ENCODE assay signal across 8 cellular contexts in the genomic region with DNA sequence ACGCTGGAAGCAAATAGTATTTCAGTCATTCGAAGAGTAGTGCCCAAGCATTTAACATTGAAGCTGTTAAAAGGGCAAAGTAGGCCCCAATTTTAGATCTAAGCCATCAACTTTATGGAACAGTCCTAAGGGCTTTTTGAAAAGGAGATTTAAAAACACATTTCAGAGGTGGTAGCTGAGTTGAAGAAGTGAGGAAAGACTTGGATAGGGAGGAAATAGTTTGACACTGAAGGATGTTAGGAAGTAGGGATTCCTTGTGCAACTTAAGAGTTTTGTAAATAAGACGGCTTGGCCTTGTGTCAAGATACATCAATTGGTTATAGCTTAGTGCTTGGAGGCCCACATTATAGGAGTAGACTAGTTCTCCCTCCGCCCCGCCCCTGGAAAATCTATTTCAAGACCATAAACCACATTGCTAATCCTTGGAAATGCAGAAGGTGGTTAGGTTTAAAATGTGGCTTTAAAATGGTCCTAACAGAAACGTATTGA. TPM values are rescaled to one million over a fixed set of nuclear protein-coding genes. Genes with fewer than 3 reads are reported as not detected.
A peak's percentile ranks its signal among the peaks of the same experiment; 100 is the strongest.
DNase-seq lines count a peak whose midpoint lies in the region; ATAC-seq and TF ChIP-seq lines count a peak whose summit lies in the region.

No MANE protein-coding gene starts in this region.

- TF ChIP-seq CTCF in AG09309 (IDR thresholded peaks at IDR 0.05; ENCODE audit: control insufficient read depth, insufficient read depth, low read depth, low read length, missing control alignments), result no peak
- no peak for TF ChIP-seq CTCF in GM20000 (IDR thresholded peaks at IDR 0.05; ENCODE audit: extremely low read depth, missing control alignments)
- no peak for TF ChIP-seq CTCF in OCI-LY3 (IDR thresholded peaks at IDR 0.05; ENCODE audit: low read depth, low read length)
- no peak for TF ChIP-seq CTCF in colonic mucosa (IDR thresholded peaks at IDR 0.05)

- H3K36me3 ChIP-seq in OCI-LY3 (replicated peaks; ENCODE audit: low read depth, low read length), result peaks cover 32% of the 10 kb centered on the region
- H3K36me3 ChIP-seq in colonic mucosa, result peaks cover 13% of the 10 kb centered on the region
- peaks cover 19 to 25% of the 10 kb centered on the region in 2 donors for H3K36me3 ChIP-seq in mucosa of rectum (ENCODE audit: control insufficient read depth in 2 of 2, insufficient read depth in 2 of 2, low read length in 2 of 2)

- peak overlapping the region; percentile 91 for H3K4me2 ChIP-seq in OCI-LY3 (ENCODE audit: low read length)

- no peak for DNase-seq in AG09309 (ENCODE audit: low read depth)
- peak; percentile 17 for DNase-seq in GM20000 (ENCODE audit: low spot score)
- DNase-seq in colonic mucosa, result peak; percentile 62
- DNase-seq in NK-92 treated with Interleukin-12 subunit alpha and Interleukin-12 subunit beta, amount 100 ng/mL, for 24 hours (lab: John Stamatoyannopoulos, UW), result no peak

- H3K9me3 ChIP-seq in OCI-LY3 (ENCODE audit: insufficient read depth, low read length) (no peaks in the 10 kb centered on the region), colonic mucosa (no peaks in the 10 kb centered on the region), mucosa of rectum (ENCODE audit: control insufficient read depth in 2 of 2, low read length in 2 of 2) (no peaks in the 10 kb centered on the region)

- H3K79me2 ChIP-seq in OCI-LY3 (ENCODE audit: low read length), result peaks cover 53% of the 10 kb centered on the region

- intact Hi-C loops in colonic mucosa (cut with DNase I), result loop anchor here (5.0 kb wide), 1 partner anchor 105 kb away; no protein-coding TSS in a partner anchor

- peak overlapping the region; percentile 45; the same call in 1 of the 2 replicates for H2AFZ ChIP-seq in OCI-LY3 (ENCODE audit: low read depth, low read length)

- H3K4me1 ChIP-seq in OCI-LY3 (ENCODE audit: low read length) (peaks cover 22% of the 10 kb centered on the region), colonic mucosa (no peaks in the 10 kb centered on the region), mucosa of rectum (ENCODE audit: control insufficient read depth in 2 of 2, insufficient read depth in 2 of 2, low read length in 2 of 2) (peaks cover 20 to 21% of the 10 kb centered on the region in 2 donors)

- H3K27ac ChIP-seq in OCI-LY3 (ENCODE audit: low read length) (peak overlapping the region; percentile 85), colonic mucosa (peak overlapping the region; percentile 100), mucosa of rectum (ENCODE audit: low read depth in 2 of 2, low read length in 2 of 2) (peak overlapping the region; percentile 80 to 100)

- ATAC-seq in GM21576 (IDR thresholded peaks at IDR 0.05; ENCODE audit: unreplicated experiment), result no peak
- ATAC-seq in HG02678 (IDR thresholded peaks at IDR 0.05; ENCODE audit: unreplicated experiment), result no peak

- H3K27me3 ChIP-seq in OCI-LY3 (ENCODE audit: low read depth, low read length), result no peaks in the 10 kb centered on the region
- no peaks in the 10 kb centered on the region for H3K27me3 ChIP-seq in colonic mucosa
- no peaks in the 10 kb centered on the region for H3K27me3 ChIP-seq in mucosa of rectum (ENCODE audit: control insufficient read depth in 2 of 2, insufficient read depth in 2 of 2, low read length in 2 of 2)

- peaks cover 23% of the 10 kb centered on the region for H4K20me1 ChIP-seq in OCI-LY3 (ENCODE audit: insufficient read depth, low read length)

- H3K4me3 ChIP-seq in AG09309 (ENCODE audit: control insufficient read depth, low read depth, low read length) (peak overlapping the region; percentile 43), OCI-LY3 (ENCODE audit: low read length) (peak overlapping the region; percentile 82), colonic mucosa (peak overlapping the region; percentile 84), mucosa of rectum (ENCODE audit: low read length in 2 of 2) (peak overlapping the region; percentile 83 to 96)

- H3K9ac ChIP-seq in OCI-LY3 (ENCODE audit: low read length) (peak overlapping the region; percentile 83), colonic mucosa (ENCODE audit: low read depth in 2 of 2, low read length in 2 of 2) (peak overlapping the region; percentile 5 to 60), mucosa of rectum (ENCODE audit: low read depth in 1 of 2, low read length in 2 of 2) (peak overlapping the region; percentile 64 to 96)

RNA-seq across cellular contexts. Expression of gene TUBA1B, which starts 0.8 kb away (rescaled TPM):
- total RNA-seq in colonic mucosa, result 1,000 to 10,000 TPM in 1 of 2 donors, 100 to 1,000 TPM in 1; 445 to 1,717 TPM

RNA-seq across cellular contexts. Expression of gene LMBR1L, which starts 21.4 kb away (rescaled TPM):
- 10 to 100 TPM; 36.9 to 38.2 TPM for total RNA-seq in colonic mucosa

RNA-seq across cellular contexts. Expression of gene DHH, which starts 37.4 kb away (rescaled TPM):
- total RNA-seq in colonic mucosa, result under 1 TPM; 0.29 to 0.52 TPM

RNA-seq across cellular contexts. Expression of gene TUBA1A, which starts 56.9 kb away (rescaled TPM):
- total RNA-seq in colonic mucosa, result 10 to 100 TPM; 16.9 to 70.3 TPM

Comparison
In these comparisons a context has a peak if more than half of its experiments do, and no peak if none do; other contexts are left out.
1. DNase-seq: peak in GM20000 (single experiment) and colonic mucosa (single experiment); none in AG09309 (single experiment) and NK-92 treated with Interleukin-12 subunit alpha and Interleukin-12 subunit beta, amount 100 ng/mL, for 24 hours (single experiment).
2. H3K9ac ChIP-seq: peak in every context shown above with its lines; median percentile 83 in OCI-LY3; 80 in mucosa of rectum; 32 in colonic mucosa.
3. Peak in every context shown above with its lines, with median percentiles within 50 percentile points of each other: H3K4me3 ChIP-seq and H3K27ac ChIP-seq.